1 cellular context compared by ENCODE assay signal in genomic region chr16:4847774-4848587, GRCh38.
TF ChIP-seq lines count a peak whose summit lies in the region.

No MANE protein-coding gene starts in this region.

TF ChIP-seq in A549, 52 proteins besides CTCF, POLR2A, EP300 and RAD21:
- TF ChIP-seq PHF8 (IDR thresholded peaks at IDR 0.05; ENCODE audit: borderline replicate concordance, low read depth) (0 out of 2 replicates have a peak, but pooled peaks have one; percentile 60), HMGXB4 (CRISPR knock-in tag; IDR thresholded peaks at IDR 0.05; ENCODE audit: borderline replicate concordance) (no peak)
